1 cellular context compared by ENCODE assay signal in the genomic region with DNA sequence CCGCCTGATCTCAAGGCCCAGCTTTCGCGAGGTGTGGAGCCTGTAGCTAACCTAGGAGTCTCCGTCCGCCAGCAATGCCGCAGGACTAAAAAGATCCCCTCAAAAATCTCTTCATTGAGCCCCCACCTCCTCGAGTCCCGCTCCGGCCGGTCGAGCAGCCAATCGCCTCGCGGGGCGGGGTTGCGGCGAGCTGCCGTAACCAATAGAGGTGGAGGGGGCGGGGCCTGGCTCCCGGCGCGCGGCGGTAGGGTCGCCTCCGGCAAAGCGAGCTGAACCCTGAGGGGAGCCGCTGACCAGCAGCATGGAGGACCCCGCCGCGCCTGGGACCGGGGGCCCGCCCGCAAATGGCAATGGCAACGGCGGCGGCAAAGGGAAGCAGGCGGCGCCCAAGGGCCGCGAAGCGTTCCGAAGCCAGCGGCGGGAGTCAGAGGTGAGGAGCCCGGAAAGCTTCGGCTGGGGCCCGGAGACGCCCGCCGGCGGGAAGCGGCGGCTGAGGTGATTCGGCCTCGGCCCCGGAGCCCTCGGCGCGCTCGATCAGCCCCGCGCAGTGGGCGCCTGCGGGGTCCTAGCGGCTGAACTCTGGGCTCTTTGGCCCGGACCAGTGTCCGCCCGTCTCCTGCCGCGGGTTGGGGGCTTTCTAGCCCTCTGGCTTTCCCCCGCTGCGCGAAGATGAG.
TF ChIP-seq lines count a peak whose summit lies in the region.

A gene with protein sequence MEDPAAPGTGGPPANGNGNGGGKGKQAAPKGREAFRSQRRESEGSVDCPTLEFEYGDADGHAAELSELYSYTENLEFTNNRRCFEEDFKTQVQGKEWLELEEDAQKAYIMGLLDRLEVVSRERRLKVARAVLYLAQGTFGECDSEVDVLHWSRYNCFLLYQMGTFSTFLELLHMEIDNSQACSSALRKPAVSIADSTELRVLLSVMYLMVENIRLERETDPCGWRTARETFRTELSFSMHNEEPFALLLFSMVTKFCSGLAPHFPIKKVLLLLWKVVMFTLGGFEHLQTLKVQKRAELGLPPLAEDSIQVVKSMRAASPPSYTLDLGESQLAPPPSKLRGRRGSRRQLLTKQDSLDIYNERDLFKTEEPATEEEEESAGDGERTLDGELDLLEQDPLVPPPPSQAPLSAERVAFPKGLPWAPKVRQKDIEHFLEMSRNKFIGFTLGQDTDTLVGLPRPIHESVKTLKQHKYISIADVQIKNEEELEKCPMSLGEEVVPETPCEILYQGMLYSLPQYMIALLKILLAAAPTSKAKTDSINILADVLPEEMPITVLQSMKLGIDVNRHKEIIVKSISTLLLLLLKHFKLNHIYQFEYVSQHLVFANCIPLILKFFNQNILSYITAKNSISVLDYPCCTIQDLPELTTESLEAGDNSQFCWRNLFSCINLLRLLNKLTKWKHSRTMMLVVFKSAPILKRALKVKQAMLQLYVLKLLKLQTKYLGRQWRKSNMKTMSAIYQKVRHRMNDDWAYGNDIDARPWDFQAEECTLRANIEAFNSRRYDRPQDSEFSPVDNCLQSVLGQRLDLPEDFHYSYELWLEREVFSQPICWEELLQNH (plus strand): TSS at position 261 of the 674 bp plus-strand sequence. CDS start 41 bp downstream, at position 302.

TF ChIP-seq in HEK293, 187 proteins besides CTCF, POLR2A, EP300 and RAD21 (continued from another document and continues in another):
- peak; percentile 60; the same call in 1 of the 2 replicates for TF ChIP-seq KLF10 (tag by site-specific recombination; IDR thresholded peaks at IDR 0.05)
- no peak for TF ChIP-seq ZNF202 (tag by site-specific recombination; IDR thresholded peaks at IDR 0.05; ENCODE audit: borderline replicate concordance)
- TF ChIP-seq, protein P1, sequence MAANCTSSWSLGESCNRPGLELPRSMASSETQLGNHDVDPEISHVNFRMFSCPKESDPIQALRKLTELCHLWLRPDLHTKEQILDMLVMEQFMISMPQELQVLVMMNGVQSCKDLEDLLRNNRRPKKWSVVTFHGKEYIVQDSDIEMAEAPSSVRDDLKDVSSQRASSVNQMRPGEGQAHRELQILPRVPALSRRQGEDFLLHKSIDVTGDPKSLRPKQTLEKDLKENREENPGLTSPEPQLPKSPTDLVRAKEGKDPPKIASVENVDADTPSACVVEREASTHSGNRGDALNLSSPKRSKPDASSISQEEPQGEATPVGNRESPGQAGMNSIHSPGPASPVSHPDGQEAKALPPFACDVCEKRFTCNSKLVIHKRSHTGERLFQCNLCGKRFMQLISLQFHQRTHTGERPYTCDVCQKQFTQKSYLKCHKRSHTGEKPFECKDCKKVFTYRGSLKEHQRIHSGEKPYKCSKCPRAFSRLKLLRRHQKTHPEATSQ (tag by site-specific recombination; IDR thresholded peaks at IDR 0.05): 0 out of 2 replicates have a peak, but pooled peaks have one; percentile 17
- TF ChIP-seq ZBTB17 (tag by site-specific recombination; IDR thresholded peaks at IDR 0.05): peak; percentile 45; the same call in 1 of the 2 replicates
- no peak for TF ChIP-seq MZF1 (tag by site-specific recombination; IDR thresholded peaks at IDR 0.05; ENCODE audit: borderline replicate concordance)
- no peak for TF ChIP-seq SALL2 (tag by site-specific recombination; IDR thresholded peaks at IDR 0.05; ENCODE audit: borderline replicate concordance)
- no peak for TF ChIP-seq ZSCAN23 (tag by site-specific recombination; IDR thresholded peaks at IDR 0.05)
- TF ChIP-seq, protein P2, sequence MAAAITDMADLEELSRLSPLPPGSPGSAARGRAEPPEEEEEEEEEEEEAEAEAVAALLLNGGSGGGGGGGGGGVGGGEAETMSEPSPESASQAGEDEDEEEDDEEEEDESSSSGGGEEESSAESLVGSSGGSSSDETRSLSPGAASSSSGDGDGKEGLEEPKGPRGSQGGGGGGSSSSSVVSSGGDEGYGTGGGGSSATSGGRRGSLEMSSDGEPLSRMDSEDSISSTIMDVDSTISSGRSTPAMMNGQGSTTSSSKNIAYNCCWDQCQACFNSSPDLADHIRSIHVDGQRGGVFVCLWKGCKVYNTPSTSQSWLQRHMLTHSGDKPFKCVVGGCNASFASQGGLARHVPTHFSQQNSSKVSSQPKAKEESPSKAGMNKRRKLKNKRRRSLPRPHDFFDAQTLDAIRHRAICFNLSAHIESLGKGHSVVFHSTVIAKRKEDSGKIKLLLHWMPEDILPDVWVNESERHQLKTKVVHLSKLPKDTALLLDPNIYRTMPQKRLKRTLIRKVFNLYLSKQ (tag by site-specific recombination; IDR thresholded peaks at IDR 0.05; ENCODE audit: borderline replicate concordance): no peak
- TF ChIP-seq ZNF10 (tag by site-specific recombination; IDR thresholded peaks at IDR 0.05): no peak
- TF ChIP-seq ZBTB8A (tag by site-specific recombination; IDR thresholded peaks at IDR 0.05): peak; percentile 80
- TF ChIP-seq ZNF529 (tag by site-specific recombination; IDR thresholded peaks at IDR 0.05; ENCODE audit: insufficient replicate concordance): no peak
- no peak for TF ChIP-seq ZNF391 (tag by site-specific recombination; IDR thresholded peaks at IDR 0.05; ENCODE audit: borderline replicate concordance, low read depth)
- no peak for TF ChIP-seq KLF8 (tag by site-specific recombination; IDR thresholded peaks at IDR 0.05)
- 0 out of 2 replicates have a peak, but pooled peaks have one; percentile 40 for TF ChIP-seq ZNF561 (tag by site-specific recombination; IDR thresholded peaks at IDR 0.05; ENCODE audit: borderline replicate concordance)
- no peak for TF ChIP-seq ZNF623 (tag by site-specific recombination; IDR thresholded peaks at IDR 0.05)
- no peak for TF ChIP-seq ZNF404 (tag by site-specific recombination; IDR thresholded peaks at IDR 0.05)
- no peak for TF ChIP-seq ZNF19 (tag by site-specific recombination; IDR thresholded peaks at IDR 0.05; ENCODE audit: low read depth)
- TF ChIP-seq, protein P3, sequence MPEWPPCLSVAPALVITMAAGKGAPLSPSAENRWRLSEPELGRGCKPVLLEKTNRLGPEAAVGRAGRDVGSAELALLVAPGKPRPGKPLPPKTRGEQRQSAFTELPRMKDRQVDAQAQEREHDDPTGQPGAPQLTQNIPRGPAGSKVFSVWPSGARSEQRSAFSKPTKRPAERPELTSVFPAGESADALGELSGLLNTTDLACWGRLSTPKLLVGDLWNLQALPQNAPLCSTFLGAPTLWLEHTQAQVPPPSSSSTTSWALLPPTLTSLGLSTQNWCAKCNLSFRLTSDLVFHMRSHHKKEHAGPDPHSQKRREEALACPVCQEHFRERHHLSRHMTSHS (tag by site-specific recombination; IDR thresholded peaks at IDR 0.05): no peak
- no peak for TF ChIP-seq ZNF555 (tag by site-specific recombination; conservative IDR thresholded peaks at IDR 0.05)
- TF ChIP-seq ZNF571 (tag by site-specific recombination; IDR thresholded peaks at IDR 0.05): no peak
- no peak for TF ChIP-seq RBAK (tag by site-specific recombination; IDR thresholded peaks at IDR 0.05)
- TF ChIP-seq ZNF670 (tag by site-specific recombination; IDR thresholded peaks at IDR 0.05; ENCODE audit: low read depth): no peak
- TF ChIP-seq ZNF677 (tag by site-specific recombination; IDR thresholded peaks at IDR 0.05): no peak
- TF ChIP-seq, protein P4, sequence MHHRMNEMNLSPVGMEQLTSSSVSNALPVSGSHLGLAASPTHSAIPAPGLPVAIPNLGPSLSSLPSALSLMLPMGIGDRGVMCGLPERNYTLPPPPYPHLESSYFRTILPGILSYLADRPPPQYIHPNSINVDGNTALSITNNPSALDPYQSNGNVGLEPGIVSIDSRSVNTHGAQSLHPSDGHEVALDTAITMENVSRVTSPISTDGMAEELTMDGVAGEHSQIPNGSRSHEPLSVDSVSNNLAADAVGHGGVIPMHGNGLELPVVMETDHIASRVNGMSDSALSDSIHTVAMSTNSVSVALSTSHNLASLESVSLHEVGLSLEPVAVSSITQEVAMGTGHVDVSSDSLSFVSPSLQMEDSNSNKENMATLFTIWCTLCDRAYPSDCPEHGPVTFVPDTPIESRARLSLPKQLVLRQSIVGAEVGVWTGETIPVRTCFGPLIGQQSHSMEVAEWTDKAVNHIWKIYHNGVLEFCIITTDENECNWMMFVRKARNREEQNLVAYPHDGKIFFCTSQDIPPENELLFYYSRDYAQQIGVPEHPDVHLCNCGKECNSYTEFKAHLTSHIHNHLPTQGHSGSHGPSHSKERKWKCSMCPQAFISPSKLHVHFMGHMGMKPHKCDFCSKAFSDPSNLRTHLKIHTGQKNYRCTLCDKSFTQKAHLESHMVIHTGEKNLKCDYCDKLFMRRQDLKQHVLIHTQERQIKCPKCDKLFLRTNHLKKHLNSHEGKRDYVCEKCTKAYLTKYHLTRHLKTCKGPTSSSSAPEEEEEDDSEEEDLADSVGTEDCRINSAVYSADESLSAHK (tag by site-specific recombination; IDR thresholded peaks at IDR 0.05): no peak
- no peak for TF ChIP-seq ZNF302 (tag by site-specific recombination; IDR thresholded peaks at IDR 0.05; ENCODE audit: low read depth)
- TF ChIP-seq, protein P5, sequence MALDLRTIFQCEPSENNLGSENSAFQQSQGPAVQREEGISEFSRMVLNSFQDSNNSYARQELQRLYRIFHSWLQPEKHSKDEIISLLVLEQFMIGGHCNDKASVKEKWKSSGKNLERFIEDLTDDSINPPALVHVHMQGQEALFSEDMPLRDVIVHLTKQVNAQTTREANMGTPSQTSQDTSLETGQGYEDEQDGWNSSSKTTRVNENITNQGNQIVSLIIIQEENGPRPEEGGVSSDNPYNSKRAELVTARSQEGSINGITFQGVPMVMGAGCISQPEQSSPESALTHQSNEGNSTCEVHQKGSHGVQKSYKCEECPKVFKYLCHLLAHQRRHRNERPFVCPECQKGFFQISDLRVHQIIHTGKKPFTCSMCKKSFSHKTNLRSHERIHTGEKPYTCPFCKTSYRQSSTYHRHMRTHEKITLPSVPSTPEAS (tag by site-specific recombination; IDR thresholded peaks at IDR 0.05): no peak
- peak; percentile 78; the same call in 1 of the 2 replicates for TF ChIP-seq ZSCAN30 (tag by site-specific recombination; IDR thresholded peaks at IDR 0.05)
- TF ChIP-seq ZNF626 (tag by site-specific recombination; IDR thresholded peaks at IDR 0.05): no peak
- TF ChIP-seq ZNF112 (tag by site-specific recombination; IDR thresholded peaks at IDR 0.05): no peak
- no peak for TF ChIP-seq ZNF843 (tag by site-specific recombination; IDR thresholded peaks at IDR 0.05)
- no peak for TF ChIP-seq PRDM1 (tag by site-specific recombination; IDR thresholded peaks at IDR 0.05)
- peak; percentile 35; the same call in 1 of the 2 replicates for TF ChIP-seq ZNF76 (tag by site-specific recombination; IDR thresholded peaks at IDR 0.05; ENCODE audit: borderline replicate concordance, low read depth)
- no peak for TF ChIP-seq SCRT1 (tag by site-specific recombination; IDR thresholded peaks at IDR 0.05; ENCODE audit: borderline replicate concordance)
- TF ChIP-seq, protein P6, sequence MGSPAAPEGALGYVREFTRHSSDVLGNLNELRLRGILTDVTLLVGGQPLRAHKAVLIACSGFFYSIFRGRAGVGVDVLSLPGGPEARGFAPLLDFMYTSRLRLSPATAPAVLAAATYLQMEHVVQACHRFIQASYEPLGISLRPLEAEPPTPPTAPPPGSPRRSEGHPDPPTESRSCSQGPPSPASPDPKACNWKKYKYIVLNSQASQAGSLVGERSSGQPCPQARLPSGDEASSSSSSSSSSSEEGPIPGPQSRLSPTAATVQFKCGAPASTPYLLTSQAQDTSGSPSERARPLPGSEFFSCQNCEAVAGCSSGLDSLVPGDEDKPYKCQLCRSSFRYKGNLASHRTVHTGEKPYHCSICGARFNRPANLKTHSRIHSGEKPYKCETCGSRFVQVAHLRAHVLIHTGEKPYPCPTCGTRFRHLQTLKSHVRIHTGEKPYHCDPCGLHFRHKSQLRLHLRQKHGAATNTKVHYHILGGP (tag by site-specific recombination; IDR thresholded peaks at IDR 0.05): no peak
- TF ChIP-seq KLF1 (tag by site-specific recombination; IDR thresholded peaks at IDR 0.05): no peak
- TF ChIP-seq ZNF433 (tag by site-specific recombination; IDR thresholded peaks at IDR 0.05; ENCODE audit: low read depth): no peak
- no peak for TF ChIP-seq ZNF24 (tag by site-specific recombination; IDR thresholded peaks at IDR 0.05)
- TF ChIP-seq YY2 (tag by site-specific recombination; IDR thresholded peaks at IDR 0.05): peak; percentile 68
- no peak for TF ChIP-seq ZSCAN16 (tag by site-specific recombination; IDR thresholded peaks at IDR 0.05)
- TF ChIP-seq, protein P7, sequence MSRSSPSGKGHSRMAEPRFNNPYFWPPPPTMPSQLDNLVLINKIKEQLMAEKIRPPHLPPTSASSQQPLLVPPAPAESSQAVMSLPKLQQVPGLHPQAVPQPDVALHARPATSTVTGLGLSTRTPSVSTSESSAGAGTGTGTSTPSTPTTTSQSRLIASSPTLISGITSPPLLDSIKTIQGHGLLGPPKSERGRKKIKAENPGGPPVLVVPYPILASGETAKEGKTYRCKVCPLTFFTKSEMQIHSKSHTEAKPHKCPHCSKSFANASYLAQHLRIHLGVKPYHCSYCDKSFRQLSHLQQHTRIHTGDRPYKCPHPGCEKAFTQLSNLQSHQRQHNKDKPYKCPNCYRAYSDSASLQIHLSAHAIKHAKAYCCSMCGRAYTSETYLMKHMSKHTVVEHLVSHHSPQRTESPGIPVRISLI (tag by site-specific recombination; IDR thresholded peaks at IDR 0.05): no peak
- TF ChIP-seq SP3 (tag by site-specific recombination; IDR thresholded peaks at IDR 0.05): peak; percentile 70
- TF ChIP-seq ZNF324 (tag by site-specific recombination; IDR thresholded peaks at IDR 0.05): no peak
- peak; percentile 33; the same call in 1 of the 2 replicates for TF ChIP-seq ZNF341 (tag by site-specific recombination; IDR thresholded peaks at IDR 0.05; ENCODE audit: low read depth)
- TF ChIP-seq ZNF514 (tag by site-specific recombination; IDR thresholded peaks at IDR 0.05): no peak
- no peak for TF ChIP-seq ZNF558 (tag by site-specific recombination; IDR thresholded peaks at IDR 0.05)
- no peak for TF ChIP-seq ZNF701 (tag by site-specific recombination; IDR thresholded peaks at IDR 0.05)
- TF ChIP-seq, protein P8, sequence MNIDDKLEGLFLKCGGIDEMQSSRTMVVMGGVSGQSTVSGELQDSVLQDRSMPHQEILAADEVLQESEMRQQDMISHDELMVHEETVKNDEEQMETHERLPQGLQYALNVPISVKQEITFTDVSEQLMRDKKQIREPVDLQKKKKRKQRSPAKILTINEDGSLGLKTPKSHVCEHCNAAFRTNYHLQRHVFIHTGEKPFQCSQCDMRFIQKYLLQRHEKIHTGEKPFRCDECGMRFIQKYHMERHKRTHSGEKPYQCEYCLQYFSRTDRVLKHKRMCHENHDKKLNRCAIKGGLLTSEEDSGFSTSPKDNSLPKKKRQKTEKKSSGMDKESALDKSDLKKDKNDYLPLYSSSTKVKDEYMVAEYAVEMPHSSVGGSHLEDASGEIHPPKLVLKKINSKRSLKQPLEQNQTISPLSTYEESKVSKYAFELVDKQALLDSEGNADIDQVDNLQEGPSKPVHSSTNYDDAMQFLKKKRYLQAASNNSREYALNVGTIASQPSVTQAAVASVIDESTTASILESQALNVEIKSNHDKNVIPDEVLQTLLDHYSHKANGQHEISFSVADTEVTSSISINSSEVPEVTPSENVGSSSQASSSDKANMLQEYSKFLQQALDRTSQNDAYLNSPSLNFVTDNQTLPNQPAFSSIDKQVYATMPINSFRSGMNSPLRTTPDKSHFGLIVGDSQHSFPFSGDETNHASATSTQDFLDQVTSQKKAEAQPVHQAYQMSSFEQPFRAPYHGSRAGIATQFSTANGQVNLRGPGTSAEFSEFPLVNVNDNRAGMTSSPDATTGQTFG (tag by site-specific recombination; IDR thresholded peaks at IDR 0.05; ENCODE audit: borderline replicate concordance): no peak
- TF ChIP-seq ZBTB1 (tag by site-specific recombination; IDR thresholded peaks at IDR 0.05): no peak
- TF ChIP-seq ZBTB20 (tag by site-specific recombination; IDR thresholded peaks at IDR 0.05): peak; percentile 67
- TF ChIP-seq ZNF548 (tag by site-specific recombination; IDR thresholded peaks at IDR 0.05): no peak
- TF ChIP-seq ZNF660 (tag by site-specific recombination; IDR thresholded peaks at IDR 0.05): peak; percentile 67; the same call in 1 of the 2 replicates
- TF ChIP-seq ZNF610 (tag by site-specific recombination; IDR thresholded peaks at IDR 0.05; ENCODE audit: borderline replicate concordance): no peak
